22 cellular contexts compared by ENCODE assay signal in the genomic region with DNA sequence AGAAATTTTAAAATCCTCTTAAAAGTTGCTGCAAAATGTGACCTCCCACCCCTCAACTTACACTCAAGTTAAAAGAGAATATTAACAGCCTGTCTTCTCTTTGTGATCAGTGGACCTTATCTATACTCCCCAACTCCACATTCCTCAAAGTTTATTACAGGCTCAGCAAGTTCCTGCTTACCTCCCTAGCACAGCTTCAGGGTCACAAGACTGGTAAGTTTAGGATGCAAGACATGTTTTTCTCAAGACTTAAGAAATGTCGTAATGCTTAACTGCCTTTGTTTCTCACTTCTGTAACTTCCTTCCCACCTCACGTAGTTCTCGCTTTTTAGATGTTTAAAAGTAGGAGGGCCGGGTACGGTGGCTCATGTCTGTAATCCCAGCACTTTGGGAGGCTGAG.
DNase-seq lines count a peak whose midpoint lies in the region; ATAC-seq and TF ChIP-seq lines count a peak whose summit lies in the region.
"Had no signal": no experiment of that assay in that cellular context is flagged by ENCODE, and none has a peak within 500 bp of the region (broad histone marks: within the 10 kb centered on the region; RNA-seq: fewer than 3 reads in every experiment).

No MANE protein-coding gene starts in this region.

- H3K4me1 ChIP-seq in stomach = no peaks in the 10 kb centered on the region

- H3K4me3 ChIP-seq in stomach = no peak overlapping the region
- H3K4me3 ChIP-seq: GM12878, GM23338 had no signal

- no peak for TF ChIP-seq POLR2A in stomach (IDR thresholded peaks at IDR 0.05)

- ATAC-seq in GM18517 (IDR thresholded peaks at IDR 0.05; ENCODE audit: unreplicated experiment) (no peak), GM21529 (IDR thresholded peaks at IDR 0.05; ENCODE audit: unreplicated experiment) (no peak)
- ATAC-seq: GM12878, GM23338, Panc1 had no signal

- DNase-seq in CD1c-positive myeloid dendritic cell (ENCODE audit: extremely low spot score) (peak; percentile 8), MV-4-11 (lab: John Stamatoyannopoulos, UW) (peak; percentile 7), amniotic epithelial cell (ENCODE audit: low read depth) (peak; percentile 28), left kidney (ENCODE audit: low read depth, low spot score) (peak; percentile 77), stomach (no peak), HuH-7 (ENCODE audit: low spot score) (no peak)
- DNase-seq: 8988T; CD4-positive, CD25-positive, alpha-beta regulatory T cell; H9; NCI-H1092; NCI-H1417 treated with DMSO at 0.1 percent for 48 hours; NCI-H1694 treated with DMSO at 0.1 percent for 48 hours; NCI-H2081; NCI-H2227 treated with DMSO at 0.1 percent for 48 hours; NCI-H526 treated with DMSO at 0.1 percent for 48 hours; SHP77 had no signal

- intact Hi-C loops in stomach (cut with DNase I; ENCODE audit: low total_unique reads) = no loop called here

- peaks cover 0 to 25% (median 0%) of the 10 kb centered on the region in 4 donors for H3K36me3 ChIP-seq in stomach

- no peak overlapping the region for H3K27ac ChIP-seq in stomach
- H3K27ac ChIP-seq: RWPE1 had no signal

- H3K27me3 ChIP-seq in stomach = no peaks in the 10 kb centered on the region

- TF ChIP-seq EP300 in stomach (IDR thresholded peaks at IDR 0.05) = no peak

- 94 to 98% (median 98%) methylated on average over 5 of the region's 5 CpGs; no CpG with 5 or more reads in 2 of the 5 donors for WGBS in stomach, 5 donors

- no peak for TF ChIP-seq CTCF in stomach (IDR thresholded peaks at IDR 0.05)

- H3K9me3 ChIP-seq in stomach = no peaks in the 10 kb centered on the region

Comparison
In these comparisons a context has a peak if more than half of its experiments do, and no peak if none do; other contexts are left out.
1. DNase-seq: peak in CD1c-positive myeloid dendritic cell (single experiment), MV-4-11 (single experiment), amniotic epithelial cell (single experiment) and left kidney (single experiment); none in stomach (single experiment) and HuH-7 (single experiment).